1 cellular context compared by ENCODE assay signal in genomic region chr12:107760817-107761501, GRCh38.
TF ChIP-seq lines count a peak whose summit lies in the region.

TSS of gene PRDM4 (minus strand) at chr12:107761137. CDS start at chr12:107760515, 622 bp downstream.

TF ChIP-seq in SK-N-SH, 30 proteins besides CTCF, POLR2A, EP300 and RAD21 (continued from another document):
- TF ChIP-seq, protein P1, sequence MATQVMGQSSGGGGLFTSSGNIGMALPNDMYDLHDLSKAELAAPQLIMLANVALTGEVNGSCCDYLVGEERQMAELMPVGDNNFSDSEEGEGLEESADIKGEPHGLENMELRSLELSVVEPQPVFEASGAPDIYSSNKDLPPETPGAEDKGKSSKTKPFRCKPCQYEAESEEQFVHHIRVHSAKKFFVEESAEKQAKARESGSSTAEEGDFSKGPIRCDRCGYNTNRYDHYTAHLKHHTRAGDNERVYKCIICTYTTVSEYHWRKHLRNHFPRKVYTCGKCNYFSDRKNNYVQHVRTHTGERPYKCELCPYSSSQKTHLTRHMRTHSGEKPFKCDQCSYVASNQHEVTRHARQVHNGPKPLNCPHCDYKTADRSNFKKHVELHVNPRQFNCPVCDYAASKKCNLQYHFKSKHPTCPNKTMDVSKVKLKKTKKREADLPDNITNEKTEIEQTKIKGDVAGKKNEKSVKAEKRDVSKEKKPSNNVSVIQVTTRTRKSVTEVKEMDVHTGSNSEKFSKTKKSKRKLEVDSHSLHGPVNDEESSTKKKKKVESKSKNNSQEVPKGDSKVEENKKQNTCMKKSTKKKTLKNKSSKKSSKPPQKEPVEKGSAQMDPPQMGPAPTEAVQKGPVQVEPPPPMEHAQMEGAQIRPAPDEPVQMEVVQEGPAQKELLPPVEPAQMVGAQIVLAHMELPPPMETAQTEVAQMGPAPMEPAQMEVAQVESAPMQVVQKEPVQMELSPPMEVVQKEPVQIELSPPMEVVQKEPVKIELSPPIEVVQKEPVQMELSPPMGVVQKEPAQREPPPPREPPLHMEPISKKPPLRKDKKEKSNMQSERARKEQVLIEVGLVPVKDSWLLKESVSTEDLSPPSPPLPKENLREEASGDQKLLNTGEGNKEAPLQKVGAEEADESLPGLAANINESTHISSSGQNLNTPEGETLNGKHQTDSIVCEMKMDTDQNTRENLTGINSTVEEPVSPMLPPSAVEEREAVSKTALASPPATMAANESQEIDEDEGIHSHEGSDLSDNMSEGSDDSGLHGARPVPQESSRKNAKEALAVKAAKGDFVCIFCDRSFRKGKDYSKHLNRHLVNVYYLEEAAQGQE (IDR thresholded peaks at IDR 0.05; ENCODE audit: low read depth, low read length): no peak
- TF ChIP-seq IRF3 (IDR thresholded peaks at IDR 0.05; ENCODE audit: low read depth, low read length) (no peak), TEAD4 (IDR thresholded peaks at IDR 0.05; ENCODE audit: borderline replicate concordance, insufficient read depth) (no peak), POLR2AphosphoS5 (IDR thresholded peaks at IDR 0.05; ENCODE audit: low read depth, low read length) (peak; percentile 78), MEF2A (IDR thresholded peaks at IDR 0.05; ENCODE audit: borderline replicate concordance, low read depth) (no peak), RFX5 (IDR thresholded peaks at IDR 0.05; ENCODE audit: low read length) (no peak), SIN3A (IDR thresholded peaks at IDR 0.05; ENCODE audit: borderline replicate concordance, low read depth, low read length) (peak; percentile 73; the same call in 1 of the 2 replicates), MXI1 (IDR thresholded peaks at IDR 0.05; ENCODE audit: low read depth, low read length) (peak; percentile 67), NRF1 (IDR thresholded peaks at IDR 0.05; ENCODE audit: low read depth, low read length) (peak; percentile 97), RXRA (IDR thresholded peaks at IDR 0.05; ENCODE audit: borderline replicate concordance, low read depth) (no peak)
- TF ChIP-seq, protein P2, sequence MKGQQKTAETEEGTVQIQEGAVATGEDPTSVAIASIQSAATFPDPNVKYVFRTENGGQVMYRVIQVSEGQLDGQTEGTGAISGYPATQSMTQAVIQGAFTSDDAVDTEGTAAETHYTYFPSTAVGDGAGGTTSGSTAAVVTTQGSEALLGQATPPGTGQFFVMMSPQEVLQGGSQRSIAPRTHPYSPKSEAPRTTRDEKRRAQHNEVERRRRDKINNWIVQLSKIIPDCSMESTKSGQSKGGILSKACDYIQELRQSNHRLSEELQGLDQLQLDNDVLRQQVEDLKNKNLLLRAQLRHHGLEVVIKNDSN (IDR thresholded peaks at IDR 0.05; ENCODE audit: borderline replicate concordance, low read depth): no peak
- TF ChIP-seq, protein P3, sequence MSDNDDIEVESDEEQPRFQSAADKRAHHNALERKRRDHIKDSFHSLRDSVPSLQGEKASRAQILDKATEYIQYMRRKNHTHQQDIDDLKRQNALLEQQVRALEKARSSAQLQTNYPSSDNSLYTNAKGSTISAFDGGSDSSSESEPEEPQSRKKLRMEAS (IDR thresholded peaks at IDR 0.05; ENCODE audit: low read depth): peak; percentile 28; the same call in 1 of the 2 replicates
- TF ChIP-seq, protein P4, sequence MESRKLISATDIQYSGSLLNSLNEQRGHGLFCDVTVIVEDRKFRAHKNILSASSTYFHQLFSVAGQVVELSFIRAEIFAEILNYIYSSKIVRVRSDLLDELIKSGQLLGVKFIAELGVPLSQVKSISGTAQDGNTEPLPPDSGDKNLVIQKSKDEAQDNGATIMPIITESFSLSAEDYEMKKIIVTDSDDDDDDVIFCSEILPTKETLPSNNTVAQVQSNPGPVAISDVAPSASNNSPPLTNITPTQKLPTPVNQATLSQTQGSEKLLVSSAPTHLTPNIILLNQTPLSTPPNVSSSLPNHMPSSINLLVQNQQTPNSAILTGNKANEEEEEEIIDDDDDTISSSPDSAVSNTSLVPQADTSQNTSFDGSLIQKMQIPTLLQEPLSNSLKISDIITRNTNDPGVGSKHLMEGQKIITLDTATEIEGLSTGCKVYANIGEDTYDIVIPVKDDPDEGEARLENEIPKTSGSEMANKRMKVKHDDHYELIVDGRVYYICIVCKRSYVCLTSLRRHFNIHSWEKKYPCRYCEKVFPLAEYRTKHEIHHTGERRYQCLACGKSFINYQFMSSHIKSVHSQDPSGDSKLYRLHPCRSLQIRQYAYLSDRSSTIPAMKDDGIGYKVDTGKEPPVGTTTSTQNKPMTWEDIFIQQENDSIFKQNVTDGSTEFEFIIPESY (IDR thresholded peaks at IDR 0.05; ENCODE audit: borderline replicate concordance, low read depth): peak; percentile 93
